8 cellular contexts compared by ENCODE assay signal in genomic region chr13:110108348-110109139, GRCh38.
DNase-seq lines count a peak whose midpoint lies in the region; ATAC-seq lines count a peak whose summit lies in the region.

No MANE protein-coding gene starts in this region.

- H3K9ac ChIP-seq in adipocyte (ENCODE audit: low read length), result peak overlapping the region; percentile 78

- H3K36me3 ChIP-seq in adipocyte (ENCODE audit: control insufficient read depth, insufficient read depth, low read length, severe bottlenecking), result no peaks in the 10 kb centered on the region

- H3K4me1 ChIP-seq in adipocyte (ENCODE audit: control insufficient read depth, insufficient read depth, low read length), result peaks cover 39% of the 10 kb centered on the region

- intact Hi-C loops in left cardiac atrium (cut with DNase I), result loop anchor here (5.0 to 10.0 kb wide), 4 partner anchors 224 to 1146 kb away; partner anchors contain the start of gene IRS2 (in 2 of the 2)
- intact Hi-C loops in activated CD4-positive, alpha-beta T cell treated with anti-CD3 and anti-CD28 coated beads, Interleukin-2, amount 10 ng/mL, durations not matched to agents 24 days and 14 days (cut with micrococcal nuclease), result no loop called here

- H3K4me3 ChIP-seq in adipocyte (ENCODE audit: low read length), result no peak overlapping the region

- H3K27me3 Mint-ChIP-seq in activated CD4-positive, alpha-beta T cell treated with anti-CD3 and anti-CD28 coated beads, Interleukin-2, amount 10 ng/mL, durations not matched to agents 24 days and 14 days, result no peaks in the 10 kb centered on the region

- DNase-seq in NCI-H2081 (lab: John Stamatoyannopoulos, UW) (peak; percentile 53 to 63), NCI-H2081 treated with DMSO at 0.1 percent for 48 hours (lab: John Stamatoyannopoulos, UW) (no peak), NCI-H146 treated with DMSO at 0.1 percent for 48 hours (lab: John Stamatoyannopoulos, UW; ENCODE audit: unreplicated experiment) (peak; percentile 58), adipocyte (ENCODE audit: low read depth) (peak; percentile 92), left cardiac atrium (peak; percentile 85), renal cortical epithelial cell (ENCODE audit: low read depth) (peak; percentile 70), NCI-H446 (lab: John Stamatoyannopoulos, UW) (no peak)
- DNase-seq in activated CD4-positive, alpha-beta T cell treated with anti-CD3 and anti-CD28 coated beads, Interleukin-2, amount 10 ng/mL, durations not matched to agents 24 days and 14 days, result no peak

- H3K36me3 Mint-ChIP-seq in activated CD4-positive, alpha-beta T cell treated with anti-CD3 and anti-CD28 coated beads, Interleukin-2, amount 10 ng/mL, durations not matched to agents 24 days and 14 days (ENCODE audit: low read depth), result no peaks in the 10 kb centered on the region

- no peaks in the 10 kb centered on the region for H3K9me3 ChIP-seq in adipocyte (ENCODE audit: control insufficient read depth, low read length)

- no peaks in the 10 kb centered on the region for H3K9me3 Mint-ChIP-seq in activated CD4-positive, alpha-beta T cell treated with anti-CD3 and anti-CD28 coated beads, Interleukin-2, amount 10 ng/mL, durations not matched to agents 24 days and 14 days

- no peaks in the 10 kb centered on the region for H3K27me3 ChIP-seq in adipocyte (replicated peaks; ENCODE audit: control insufficient read depth, insufficient read depth, low read length)

- H3K27ac Mint-ChIP-seq in activated CD4-positive, alpha-beta T cell treated with anti-CD3 and anti-CD28 coated beads, Interleukin-2, amount 10 ng/mL, durations not matched to agents 24 days and 14 days, result no peak overlapping the region

- H3K4me3 Mint-ChIP-seq in activated CD4-positive, alpha-beta T cell treated with anti-CD3 and anti-CD28 coated beads, Interleukin-2, amount 10 ng/mL, durations not matched to agents 24 days and 14 days, result no peak overlapping the region

- ATAC-seq in left cardiac atrium, result peak; percentile 92 to 93

- no peaks in the 10 kb centered on the region for H3K4me1 Mint-ChIP-seq in activated CD4-positive, alpha-beta T cell treated with anti-CD3 and anti-CD28 coated beads, Interleukin-2, amount 10 ng/mL, durations not matched to agents 24 days and 14 days

Comparison
In these comparisons a context has a peak if more than half of its experiments do, and no peak if none do; other contexts are left out.
1. DNase-seq: peak in NCI-H2081 (2 of 2), NCI-H146 treated with DMSO at 0.1 percent for 48 hours (single experiment), adipocyte (single experiment), left cardiac atrium (single experiment) and renal cortical epithelial cell (single experiment); none in NCI-H2081 treated with DMSO at 0.1 percent for 48 hours (single experiment), NCI-H446 (0 of 2) and activated CD4-positive, alpha-beta T cell treated with anti-CD3 and anti-CD28 coated beads, Interleukin-2, amount 10 ng/mL, durations not matched to agents 24 days and 14 days (single experiment).